ENCODE assay signal across 8 cellular contexts in genomic region chr20:62936996-62937352, GRCh38. TPM values are rescaled to one million over a fixed set of nuclear protein-coding genes. Genes with fewer than 3 reads are reported as not detected.
DNase-seq lines count a peak whose midpoint lies in the region; ATAC-seq, FAIRE-seq and TF ChIP-seq lines count a peak whose summit lies in the region.

No MANE protein-coding gene starts in this region.

- peaks cover 33% of the 10 kb centered on the region for H3K36me3 Mint-ChIP-seq in stimulated activated naive CD8-positive, alpha-beta T cell treated with anti-CD3 and anti-CD28 coated beads, Interleukin-15, Interleukin-2, amounts not matched to agents 100 ng/mL and 50 ng/mL, for 24 hours (ENCODE audit: low read depth)
- peaks cover 28% of the 10 kb centered on the region for H3K36me3 Mint-ChIP-seq in activated B cell treated with CpG ODN at 0.5 μM for 24 hours (ENCODE audit: low read depth)

- H3K27me3 Mint-ChIP-seq in stimulated activated naive CD8-positive, alpha-beta T cell treated with anti-CD3 and anti-CD28 coated beads, Interleukin-15, Interleukin-2, amounts not matched to agents 100 ng/mL and 50 ng/mL, for 24 hours = no peaks in the 10 kb centered on the region
- H3K27me3 Mint-ChIP-seq in activated B cell treated with CpG ODN at 0.5 μM for 24 hours = no peaks in the 10 kb centered on the region

- peak overlapping the region; percentile 34 for H2AFZ ChIP-seq in hepatocyte

- H4K20me1 ChIP-seq in hepatocyte (ENCODE audit: insufficient read depth, poor library complexity, severe bottlenecking) = peaks cover 44% of the 10 kb centered on the region

- H3K4me2 ChIP-seq in hepatocyte = peak overlapping the region; percentile 81

- TF ChIP-seq CTCF in activated B cell treated with CpG ODN at 0.5 μM for 24 hours (IDR thresholded peaks at IDR 0.05) = no peak
- TF ChIP-seq CTCF in hepatocyte (IDR thresholded peaks at IDR 0.05; ENCODE audit: poor library complexity) = no peak

- WGBS in hepatocyte (ENCODE audit: low lambda C conversion rate, missing lambda C conversion rate) = 1% methylated on average over 18 of the region's 18 CpGs
- WGBS in small intestine, 3 donors = 1 to 2% (median 1%) methylated on average over 18 of the region's 18 CpGs

- ATAC-seq in stimulated activated naive CD8-positive, alpha-beta T cell treated with anti-CD3 and anti-CD28 coated beads, Interleukin-15, Interleukin-2, amounts not matched to agents 100 U/mL and 50 U/mL, for 24 hours = no peak
- no peak for ATAC-seq in activated B cell treated with CpG ODN at 0.5 μM for 24 hours (ENCODE audit: low read depth)

- peak overlapping the region; percentile 59 for H3K4me3 ChIP-seq in hepatocyte
- H3K4me3 ChIP-seq in small intestine (ENCODE audit: low read depth in 1 of 2, low read length in 2 of 2) = peak overlapping the region; percentile 80 to 98

- H3K4me1 ChIP-seq in hepatocyte (ENCODE audit: insufficient read depth) = peaks cover 20% of the 10 kb centered on the region
- H3K4me1 ChIP-seq in small intestine (ENCODE audit: control insufficient read depth in 2 of 2, insufficient read depth in 1 of 2, low read depth in 1 of 2, low read length in 1 of 2) = peaks cover 5 to 10% of the 10 kb centered on the region in 2 donors

- FAIRE-seq in small intestine (lab: Jason Lieb, UNC) (no peak), GM12892 (lab: Jason Lieb, UNC) (no peak)

- H3K9me3 ChIP-seq in hepatocyte (ENCODE audit: low read depth) = no peaks in the 10 kb centered on the region
- no peaks in the 10 kb centered on the region for H3K9me3 ChIP-seq in small intestine (ENCODE audit: control insufficient read depth, low read depth)

- intact Hi-C loops in activated B cell treated with CpG ODN at 0.5 μM for 24 hours (cut with micrococcal nuclease) = loop anchor here (1.0 to 10.0 kb wide), 2 partner anchors 11 to 552 kb away; partner anchors contain the start of genes DIDO1 and RPS21

- CTCF ChIA-PET in activated B cell treated with CpG ODN at 0.5 μM for 24 hours (lab: Charles Lee) = no interaction called here

- H3K27ac Mint-ChIP-seq in stimulated activated naive CD8-positive, alpha-beta T cell treated with anti-CD3 and anti-CD28 coated beads, Interleukin-15, Interleukin-2, amounts not matched to agents 100 ng/mL and 50 ng/mL, for 24 hours = peak overlapping the region; percentile 94
- peak overlapping the region; percentile 74 for H3K27ac Mint-ChIP-seq in activated B cell treated with CpG ODN at 0.5 μM for 24 hours

- H3K27ac ChIP-seq in hepatocyte (peak overlapping the region; percentile 95), small intestine (ENCODE audit: low read depth in 1 of 2, low read length in 1 of 2) (peak overlapping the region; percentile 77 to 81)

- H3K36me3 ChIP-seq in hepatocyte (replicated peaks; ENCODE audit: insufficient read depth, low read depth) (no peaks in the 10 kb centered on the region), small intestine (ENCODE audit: control insufficient read depth in 2 of 2, insufficient read depth in 2 of 2, low read length in 2 of 2) (peaks cover 0 to 7% of the 10 kb centered on the region in 2 donors)

- POLR2A ChIA-PET in activated B cell treated with CpG ODN at 0.5 μM for 24 hours (lab: Charles Lee) = interaction anchor here (0.9 to 5.8 kb wide), 8 partner anchors 10 to 584 kb away, joined by 3 to 68 read pairs (median 6); partner anchors contain the start of genes DIDO1, PPDPF and SLC17A9

- no peaks in the 10 kb centered on the region for H3K9me2 ChIP-seq in hepatocyte (replicated peaks; ENCODE audit: insufficient read depth)

- DNase-seq in stimulated activated naive CD8-positive, alpha-beta T cell treated with anti-CD3 and anti-CD28 coated beads, Interleukin-15, Interleukin-2, amounts not matched to agents 100 U/mL and 50 U/mL, for 24 hours = no peak
- DNase-seq in activated B cell treated with CpG ODN at 0.5 μM for 24 hours (no peak), hepatocyte (ENCODE audit: low spot score) (peak; percentile 63), small intestine (peak; percentile 33), NOMO-1 treated with dmso at 0.1 percent for 144 hours (lab: John Stamatoyannopoulos, UW; ENCODE audit: unreplicated experiment) (no peak), NCI-H187 (lab: John Stamatoyannopoulos, UW) (no peak), GM12892 (ENCODE audit: insufficient read length) (no peak)

- H3K4me3 Mint-ChIP-seq in stimulated activated naive CD8-positive, alpha-beta T cell treated with anti-CD3 and anti-CD28 coated beads, Interleukin-15, Interleukin-2, amounts not matched to agents 100 ng/mL and 50 ng/mL, for 24 hours = no peak overlapping the region
- H3K4me3 Mint-ChIP-seq in activated B cell treated with CpG ODN at 0.5 μM for 24 hours = peak overlapping the region; percentile 94

- TF ChIP-seq POLR2A in GM12892 (IDR thresholded peaks at IDR 0.05; ENCODE audit: low read depth, low read length) = no peak

- peaks cover 91% of the 10 kb centered on the region for H3K79me2 ChIP-seq in hepatocyte

- no peaks in the 10 kb centered on the region for H3K9me3 Mint-ChIP-seq in stimulated activated naive CD8-positive, alpha-beta T cell treated with anti-CD3 and anti-CD28 coated beads, Interleukin-15, Interleukin-2, amounts not matched to agents 100 ng/mL and 50 ng/mL, for 24 hours
- no peaks in the 10 kb centered on the region for H3K9me3 Mint-ChIP-seq in activated B cell treated with CpG ODN at 0.5 μM for 24 hours

- peaks cover 50% of the 10 kb centered on the region for H3K4me1 Mint-ChIP-seq in stimulated activated naive CD8-positive, alpha-beta T cell treated with anti-CD3 and anti-CD28 coated beads, Interleukin-15, Interleukin-2, amounts not matched to agents 100 ng/mL and 50 ng/mL, for 24 hours (ENCODE audit: low read depth)
- H3K4me1 Mint-ChIP-seq in activated B cell treated with CpG ODN at 0.5 μM for 24 hours = peaks cover 42% of the 10 kb centered on the region

- H3K27me3 ChIP-seq in hepatocyte = no peaks in the 10 kb centered on the region
- H3K27me3 ChIP-seq in small intestine (ENCODE audit: control insufficient read depth in 2 of 2, insufficient read depth in 2 of 2, low read length in 2 of 2) = no peaks in the 10 kb centered on the region

RNA-seq across cellular contexts. Expression of gene GID8, which starts 1.0 kb away (rescaled TPM):
- total RNA-seq in activated B cell treated with CpG ODN at 0.5 μM for 24 hours (40.9 and 43.1 TPM in 2 replicates), hepatocyte (35.4 and 35.5 TPM in 2 replicates)
- polyA plus RNA-seq in hepatocyte (16.5 and 17.9 TPM in 2 replicates), small intestine (10 to 100 TPM; 14.3 to 17.6 (median 16.5) TPM)
- polyA plus RNA-seq in GM12892 (2012; ENCODE audit: missing spikeins) = 24.1 TPM

RNA-seq across cellular contexts. Expression of gene DIDO1, which starts 10.7 kb away (rescaled TPM):
- 79.2 and 89.1 TPM in 2 replicates for total RNA-seq in activated B cell treated with CpG ODN at 0.5 μM for 24 hours
- total RNA-seq in hepatocyte = 31.5 and 31.6 TPM in 2 replicates
- polyA plus RNA-seq in hepatocyte = 23.7 and 26.5 TPM in 2 replicates
- polyA plus RNA-seq in small intestine = 10 to 100 TPM; 11.6 to 19.2 (median 12.3) TPM
- 26.5 TPM for polyA plus RNA-seq in GM12892 (2012; ENCODE audit: missing spikeins)

RNA-seq across cellular contexts. Expression of gene SLC17A9, which starts 15.5 kb away (rescaled TPM):
- total RNA-seq in activated B cell treated with CpG ODN at 0.5 μM for 24 hours (45.0 and 47.6 TPM in 2 replicates), hepatocyte (17.3 and 26.9 TPM in 2 replicates)
- polyA plus RNA-seq in hepatocyte (83.9 and 113 TPM in 2 replicates), small intestine (1 to 10 TPM in 2 of 3 donors, under 1 TPM in 1; 0.22 to 2.0 (median 1.6) TPM)
- polyA plus RNA-seq in GM12892 (2012; ENCODE audit: missing spikeins) = 45.0 TPM

Comparison
In these comparisons a context has a peak if more than half of its experiments do, and no peak if none do; other contexts are left out.
1. DNase-seq: peak in hepatocyte (single experiment) and small intestine (single experiment); none in stimulated activated naive CD8-positive, alpha-beta T cell treated with anti-CD3 and anti-CD28 coated beads, Interleukin-15, Interleukin-2, amounts not matched to agents 100 U/mL and 50 U/mL, for 24 hours (single experiment), activated B cell treated with CpG ODN at 0.5 μM for 24 hours (single experiment), NOMO-1 treated with dmso at 0.1 percent for 144 hours (single experiment), NCI-H187 (0 of 2) and GM12892 (single experiment).